12 cellular contexts compared by ENCODE assay signal in genomic region chr10:129870926-129871660, GRCh38.
DNase-seq lines count a peak whose midpoint lies in the region; ATAC-seq and TF ChIP-seq lines count a peak whose summit lies in the region.
"Had no signal": no experiment of that assay in that cellular context is flagged by ENCODE, and none has a peak within 500 bp of the region (broad histone marks: within the 10 kb centered on the region; RNA-seq: fewer than 3 reads in every experiment).

No MANE protein-coding gene starts in this region.

- H3K4me1 ChIP-seq in Caco-2: peaks cover 5% of the 10 kb centered on the region
- H3K4me1 ChIP-seq: tibial artery had no signal

- H3K9me3 ChIP-seq in WERI-Rb-1 (ENCODE audit: severe bottlenecking): no peaks in the 10 kb centered on the region
- H3K9me3 ChIP-seq in Caco-2: no peaks in the 10 kb centered on the region
- H3K9me3 ChIP-seq: tibial artery had no signal

- peak overlapping the region; percentile 99 for H3K27ac ChIP-seq in WERI-Rb-1
- H3K27ac ChIP-seq: tibial artery had no signal

- H3K27me3 ChIP-seq in WERI-Rb-1 (ENCODE audit: insufficient read depth, low read depth, severe bottlenecking): no peaks in the 10 kb centered on the region
- H3K27me3 ChIP-seq in Caco-2 (replicated peaks; ENCODE audit: control insufficient read depth, insufficient read depth, low read length): no peaks in the 10 kb centered on the region
- H3K27me3 ChIP-seq: tibial artery had no signal

- no peaks in the 10 kb centered on the region for H3K36me3 ChIP-seq in WERI-Rb-1
- no peaks in the 10 kb centered on the region for H3K36me3 ChIP-seq in Caco-2 (ENCODE audit: control insufficient read depth, insufficient read depth, low read length)

- H3K4me1 Mint-ChIP-seq in nephron (peaks cover 29% of the 10 kb centered on the region), Caco-2 (ENCODE audit: low read depth, unreplicated experiment) (no peaks in the 10 kb centered on the region)

- peak overlapping the region in 1 of 3 experiments; percentile 8 for H3K4me3 Mint-ChIP-seq in nephron
- no peak overlapping the region for H3K4me3 Mint-ChIP-seq in Caco-2 (ENCODE audit: unreplicated experiment)

- TF ChIP-seq CTCF in WERI-Rb-1 (IDR thresholded peaks at IDR 0.05; ENCODE audit: low read depth, low read length): no peak
- TF ChIP-seq CTCF in nephron (IDR thresholded peaks at IDR 0.05; ENCODE audit: unreplicated experiment in 3 of 3): no peak
- no peak for TF ChIP-seq CTCF in Caco-2 (IDR thresholded peaks at IDR 0.05; ENCODE audit: insufficient read depth in 1 of 2, low read depth in 1 of 2, low read length in 1 of 2, severe bottlenecking in 1 of 2, unreplicated experiment in 1 of 2)

- H3K4me3 ChIP-seq in WERI-Rb-1 (ENCODE audit: low read depth, low read length): peak overlapping the region; percentile 37
- H3K4me3 ChIP-seq in Caco-2 (ENCODE audit: low read depth, low read length): no peak overlapping the region
- H3K4me3 ChIP-seq: tibial artery had no signal

- DNase-seq in DMS 273 (lab: John Stamatoyannopoulos, UW; ENCODE audit: unreplicated experiment): peak; percentile 97
- DNase-seq in NCI-H128 (lab: John Stamatoyannopoulos, UW; ENCODE audit: unreplicated experiment): peak; percentile 56
- DNase-seq in WERI-Rb-1: peak; percentile 97
- DNase-seq in Caco-2: no peak
- DNase-seq: activated CD4-positive, alpha-beta T cell treated with anti-CD3 and anti-CD28 coated beads, Interleukin-2, amount 50 U/mL, for 48 hours; Calu3; stimulated activated CD4-positive, alpha-beta T cell treated with anti-CD3 and anti-CD28 coated beads, Interleukin-4, amount 100 ng/mL, for 1 hour; tibial artery had no signal

- no TSS peak for BruUV-seq in Caco-2 (replicated peaks; lab: Mats Ljungman, UMichigan)

- H3K9me3 Mint-ChIP-seq in nephron (no peaks in the 10 kb centered on the region), Caco-2 (ENCODE audit: unreplicated experiment) (no peaks in the 10 kb centered on the region)

- POLR2A ChIA-PET in Caco-2 (lab: Charles Lee): no interaction called here

- H3K27me3 Mint-ChIP-seq in nephron (ENCODE audit: low read depth) (peaks cover 12% of the 10 kb centered on the region), Caco-2 (ENCODE audit: insufficient read depth, unreplicated experiment) (no peaks in the 10 kb centered on the region)

- H3K36me3 Mint-ChIP-seq in nephron (ENCODE audit: low read depth) (peaks cover 49% of the 10 kb centered on the region), Caco-2 (ENCODE audit: insufficient read depth, unreplicated experiment) (no peaks in the 10 kb centered on the region)

- CTCF ChIA-PET in Caco-2 (lab: Charles Lee): interaction anchor here (1.0 kb wide), 1 partner anchor 18 kb away, joined by 5 read pairs; no protein-coding TSS in a partner anchor

- ATAC-seq in HG02852 (IDR thresholded peaks at IDR 0.05; ENCODE audit: unreplicated experiment) (no peak), HG03342 (IDR thresholded peaks at IDR 0.05; ENCODE audit: unreplicated experiment) (no peak), GM21526 (IDR thresholded peaks at IDR 0.05; ENCODE audit: low FRiP score, unreplicated experiment) (no peak)

- intact Hi-C loops in Caco-2 (cut with micrococcal nuclease; ENCODE audit: unreplicated experiment): no loop called here

- H3K27ac Mint-ChIP-seq in nephron: peak overlapping the region; percentile 16 to 43 (median 34)
- H3K27ac Mint-ChIP-seq in Caco-2 (ENCODE audit: unreplicated experiment): no peak overlapping the region

Comparison
In these comparisons a context has a peak if more than half of its experiments do, and no peak if none do; other contexts are left out.
1. DNase-seq: peak in DMS 273 (single experiment), NCI-H128 (single experiment) and WERI-Rb-1 (single experiment); none in Caco-2 (0 of 2).